In the genomic region with DNA sequence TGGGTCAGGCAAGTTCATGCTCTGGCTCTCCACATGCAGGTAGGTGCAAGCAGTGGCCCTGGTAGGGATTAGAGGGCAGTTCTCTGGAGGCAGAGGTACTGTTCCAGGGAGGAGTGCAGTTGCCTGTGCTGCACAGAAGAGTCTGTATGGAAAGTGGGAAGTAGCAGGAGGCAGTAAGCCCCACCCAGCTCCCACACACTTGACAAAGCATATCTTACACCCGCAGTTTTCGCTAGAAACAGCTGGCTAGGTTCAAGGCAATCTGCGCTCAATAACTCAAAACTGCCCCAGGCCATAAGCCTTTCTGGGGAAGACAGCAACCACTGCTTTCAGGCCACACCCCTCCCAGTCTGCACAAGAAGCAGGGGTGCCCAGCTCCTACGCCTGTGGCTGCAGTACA, we compare ENCODE assay signal across 19 cellular contexts. TPM values are rescaled to one million over a fixed set of nuclear protein-coding genes. Genes with fewer than 3 reads are reported as not detected.
DNase-seq lines count a peak whose midpoint lies in the region; ATAC-seq and TF ChIP-seq lines count a peak whose summit lies in the region.
"Had no signal": no experiment of that assay in that cellular context is flagged by ENCODE, and none has a peak within 500 bp of the region (broad histone marks: within the 10 kb centered on the region; RNA-seq: fewer than 3 reads in every experiment).

No MANE protein-coding gene starts in this region.

- peak; percentile 27 for ATAC-seq in left ventricle myocardium superior
- no peak for ATAC-seq in left cardiac atrium
- peak; percentile 31 for ATAC-seq in esophagus mucosa
- ATAC-seq in upper lobe of right lung: peak; percentile 85
- ATAC-seq: activated CD8-positive, alpha-beta memory T cell treated with anti-CD3 and anti-CD28 coated beads, Interleukin-2, amount 10 ng/mL, durations not matched to agents 7 days and 5 days; body of pancreas; effector memory CD8-positive, alpha-beta T cell; pancreas had no signal

- no peak overlapping the region for H3K27ac ChIP-seq in upper lobe of right lung
- H3K27ac ChIP-seq: body of pancreas, pancreas, stomach had no signal

- TF ChIP-seq CTCF in upper lobe of right lung (IDR thresholded peaks at IDR 0.05): no peak
- TF ChIP-seq CTCF in osteocyte (IDR thresholded peaks at IDR 0.05): no peak

- peaks cover 4% of the 10 kb centered on the region for H3K4me1 ChIP-seq in upper lobe of right lung
- H3K4me1 ChIP-seq: body of pancreas, pancreas, stomach had no signal

- H3K36me3 Mint-ChIP-seq in osteocyte (ENCODE audit: unreplicated experiment): no peaks in the 10 kb centered on the region
- H3K36me3 Mint-ChIP-seq: activated CD8-positive, alpha-beta memory T cell treated with anti-CD3 and anti-CD28 coated beads, Interleukin-2, amount 10 ng/mL, durations not matched to agents 7 days and 5 days had no signal

- H3K4me3 Mint-ChIP-seq in osteocyte (ENCODE audit: unreplicated experiment): no peak overlapping the region
- H3K4me3 Mint-ChIP-seq: activated CD8-positive, alpha-beta memory T cell treated with anti-CD3 and anti-CD28 coated beads, Interleukin-2, amount 10 ng/mL, durations not matched to agents 7 days and 5 days; effector memory CD8-positive, alpha-beta T cell; immature natural killer cell had no signal

- no peak overlapping the region for H3K4me3 ChIP-seq in upper lobe of right lung
- H3K4me3 ChIP-seq: body of pancreas, pancreas, stomach had no signal

- H3K27me3 ChIP-seq in upper lobe of right lung: no peaks in the 10 kb centered on the region
- H3K27me3 ChIP-seq: body of pancreas, pancreas, stomach had no signal

- intact Hi-C loops in left ventricle myocardium superior (cut with micrococcal nuclease) (no loop called here), left cardiac atrium (cut with DNase I) (no loop called here), upper lobe of right lung (cut with DNase I) (no loop called here)

- H3K27me3 Mint-ChIP-seq in osteocyte (ENCODE audit: unreplicated experiment): peaks cover 14% of the 10 kb centered on the region
- H3K27me3 Mint-ChIP-seq: activated CD8-positive, alpha-beta memory T cell treated with anti-CD3 and anti-CD28 coated beads, Interleukin-2, amount 10 ng/mL, durations not matched to agents 7 days and 5 days had no signal

- peaks cover 11% of the 10 kb centered on the region for H3K4me1 Mint-ChIP-seq in osteocyte (ENCODE audit: unreplicated experiment)
- H3K4me1 Mint-ChIP-seq: activated CD8-positive, alpha-beta memory T cell treated with anti-CD3 and anti-CD28 coated beads, Interleukin-2, amount 10 ng/mL, durations not matched to agents 7 days and 5 days had no signal

- H3K36me3 ChIP-seq in upper lobe of right lung: no peaks in the 10 kb centered on the region
- H3K36me3 ChIP-seq: pancreas, stomach had no signal

- DNase-seq in left ventricle myocardium superior: no peak
- DNase-seq in left cardiac atrium: no peak
- DNase-seq in RPMI8226: peak; percentile 61
- no peak for DNase-seq in upper lobe of right lung
- no peak for DNase-seq in osteocyte (ENCODE audit: extremely low spot score, unreplicated experiment)
- no peak for DNase-seq in NCI-H1436 (lab: John Stamatoyannopoulos, UW)
- DNase-seq in activated T-cell treated with anti-CD3 and anti-CD28 coated beads, Interleukin-2, amount 50 U/mL, for 1 hour: no peak
- DNase-seq: activated CD8-positive, alpha-beta memory T cell treated with anti-CD3 and anti-CD28 coated beads, Interleukin-2, amount 10 ng/mL, durations not matched to agents 7 days and 5 days; activated naive CD4-positive, alpha-beta T cell treated with Interleukin-2 at 50 U/mL for 16 hours; body of pancreas; effector memory CD8-positive, alpha-beta T cell; H7; immature natural killer cell; KBM-7; NCI-H2029 treated with DMSO at 0.1 percent for 48 hours; pancreas; SHP77 treated with DMSO at 0.1 percent for 48 hours; stomach had no signal

- H3K27ac Mint-ChIP-seq in osteocyte (ENCODE audit: unreplicated experiment): no peak overlapping the region
- H3K27ac Mint-ChIP-seq: activated CD8-positive, alpha-beta memory T cell treated with anti-CD3 and anti-CD28 coated beads, Interleukin-2, amount 10 ng/mL, durations not matched to agents 7 days and 5 days; effector memory CD8-positive, alpha-beta T cell; immature natural killer cell had no signal

- H3K9me3 ChIP-seq in upper lobe of right lung: peaks cover 9% of the 10 kb centered on the region
- H3K9me3 ChIP-seq: body of pancreas, pancreas had no signal

- peaks cover 18% of the 10 kb centered on the region for H3K9me3 Mint-ChIP-seq in osteocyte (ENCODE audit: unreplicated experiment)

RNA-seq across cellular contexts. Expression of a gene that starts 33.1 kb away (rescaled TPM):
- total RNA-seq in left ventricle myocardium superior (not detected), left cardiac atrium (not detected), esophagus mucosa (not detected), upper lobe of right lung (not detected), osteocyte (not detected in 2 replicates)
- total RNA-seq: activated CD8-positive, alpha-beta memory T cell treated with anti-CD3 and anti-CD28 coated beads, Interleukin-2, amount 10 ng/mL, durations not matched to agents 7 days and 5 days; stomach had no signal

Comparison
In these comparisons a context has a peak if more than half of its experiments do, and no peak if none do; other contexts are left out.
1. ATAC-seq: peak in left ventricle myocardium superior (single experiment), esophagus mucosa (single experiment) and upper lobe of right lung (single experiment); none in left cardiac atrium (0 of 2).